Comparison of ENCODE assay signal across 25 cellular contexts in genomic region chr5:15326932-15327331, GRCh38.
"Had no signal": no experiment of that assay in that cellular context is flagged by ENCODE, and none has a peak within 500 bp of the region (broad histone marks: within the 10 kb centered on the region; RNA-seq: fewer than 3 reads in every experiment).

No MANE protein-coding gene starts in this region.

- H3K4me3 ChIP-seq: coronary artery, lung, pancreas, right atrium auricular region, smooth muscle cell, stomach, testis, tibial artery, upper lobe of left lung, uterus had no signal

- H3K36me3 ChIP-seq: neutrophil, pancreas, right atrium auricular region, stomach, tibial artery, upper lobe of left lung, uterus had no signal

- H3K4me1 Mint-ChIP-seq: central memory CD8-positive, alpha-beta T cell; memory B cell; natural killer cell; neural crest cell; stimulated activated effector memory CD8-positive, alpha-beta T cell treated with anti-CD3 and anti-CD28 coated beads, Interleukin-12 subunit alpha, Interleukin-12 subunit beta, amount 100 ng/mL, for 72 hours had no signal

- H3K9me3 Mint-ChIP-seq: central memory CD8-positive, alpha-beta T cell; memory B cell; neural crest cell had no signal

- H3K27ac Mint-ChIP-seq: memory B cell; natural killer cell; stimulated activated effector memory CD8-positive, alpha-beta T cell treated with anti-CD3 and anti-CD28 coated beads, Interleukin-12 subunit alpha, Interleukin-12 subunit beta, amount 100 ng/mL, for 72 hours had no signal

- H3K27me3 ChIP-seq: neutrophil, pancreas, right atrium auricular region, stomach, testis, tibial artery, upper lobe of left lung, uterus had no signal

- H3K27me3 Mint-ChIP-seq: central memory CD8-positive, alpha-beta T cell; memory B cell had no signal

- H3K36me3 Mint-ChIP-seq: memory B cell; natural killer cell; stimulated activated effector memory CD8-positive, alpha-beta T cell treated with anti-CD3 and anti-CD28 coated beads, Interleukin-12 subunit alpha, Interleukin-12 subunit beta, amount 100 ng/mL, for 72 hours had no signal

- DNase-seq: dermis blood vessel endothelial cell; effector memory CD4-positive, alpha-beta T cell; hypothalamus; kidney; left colon; natural killer cell; pancreas; stimulated activated CD4-positive, alpha-beta T cell treated with anti-CD3 and anti-CD28 coated beads, Interleukin-12 subunit alpha, Interleukin-12 subunit beta, amount 100 ng/mL, for 4 hours; stimulated activated CD4-positive, alpha-beta T cell treated with anti-CD3 and anti-CD28 coated beads, Interleukin-1b, Interleukin-23, amount 100 ng/mL, for 48 hours; stimulated activated CD4-positive, alpha-beta T cell treated with anti-CD3 and anti-CD28 coated beads, Interleukin-4, amount 100 ng/mL, for 1 hour; stimulated activated naive CD4-positive, alpha-beta T cell treated with Interleukin-2 at 50 U/mL for 16 hours; stomach; testis; tibial artery; upper lobe of left lung; uterus had no signal

- H3K4me3 Mint-ChIP-seq: central memory CD8-positive, alpha-beta T cell; memory B cell; natural killer cell; neural crest cell; stimulated activated effector memory CD8-positive, alpha-beta T cell treated with anti-CD3 and anti-CD28 coated beads, Interleukin-12 subunit alpha, Interleukin-12 subunit beta, amount 100 ng/mL, for 72 hours had no signal
